In the genomic region with DNA sequence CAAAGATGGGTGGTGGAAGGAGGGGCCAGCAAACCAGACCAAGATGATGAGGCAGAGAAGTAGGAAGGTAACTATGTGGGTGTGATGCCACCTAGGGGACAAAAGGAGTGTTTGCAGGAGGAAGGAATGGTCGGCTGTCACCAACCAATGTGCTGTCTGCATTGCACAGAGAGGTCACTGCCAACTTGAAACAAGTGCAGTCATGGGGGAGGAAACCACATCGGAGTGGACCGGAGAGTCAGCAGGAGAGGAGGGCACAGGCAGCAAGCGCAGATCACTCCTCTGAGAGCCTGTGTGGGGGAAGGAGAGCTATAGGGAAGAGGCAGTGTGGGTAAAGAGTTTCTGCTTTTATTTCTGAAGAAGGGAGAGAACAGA, we compare ENCODE assay signal across 8 cellular contexts. TPM values are rescaled to one million over a fixed set of nuclear protein-coding genes. Genes with fewer than 3 reads are reported as not detected.
DNase-seq lines count a peak whose midpoint lies in the region; ATAC-seq, FAIRE-seq and TF ChIP-seq lines count a peak whose summit lies in the region.

No MANE protein-coding gene starts in this region.

- H3F3A ChIP-seq in DOHH2 (ENCODE audit: control insufficient read depth, insufficient read depth) (no peaks in the 10 kb centered on the region), PC-3 (ENCODE audit: low read length, unreplicated experiment) (no peaks in the 10 kb centered on the region)

- POLR2A ChIA-PET in PC-3 (lab: Charles Lee; ENCODE audit: unreplicated experiment), result no interaction called here

- H4K20me1 ChIP-seq in DOHH2 (ENCODE audit: control insufficient read depth, insufficient read depth, low read depth, low read length) (no peaks in the 10 kb centered on the region), PC-3 (ENCODE audit: low read length) (no peaks in the 10 kb centered on the region), osteoblast (ENCODE audit: insufficient read depth, low read length) (no peaks in the 10 kb centered on the region)

- no peak overlapping the region for H3K4me3 Mint-ChIP-seq in activated T-helper 2 cell treated with anti-CD3 and anti-CD28 coated beads, Interferon-gamma antibody, Interleukin-2, Interleukin-4, amounts not matched to agents 10 μg/mL and 5 μg/mL and 100 μg/mL, durations not matched to agents 14 hours and 24 hours and 36 hours (ENCODE audit: low read depth)

- CTCF ChIA-PET in PC-3 (lab: Charles Lee), result interaction anchor here (1.4 kb wide), 1 partner anchor 196 kb away, joined by 6 read pairs; no protein-coding TSS in a partner anchor

- H3K4me2 ChIP-seq in DOHH2 (ENCODE audit: low read length), result peak overlapping the region; percentile 12; the same call in 1 of the 2 replicates
- peak overlapping the region; percentile 54 for H3K4me2 ChIP-seq in PC-3 (ENCODE audit: low read length)
- H3K4me2 ChIP-seq in osteoblast (ENCODE audit: insufficient read depth, low read length), result no peak overlapping the region

- H3K27ac ChIP-seq in DOHH2 (ENCODE audit: low read depth, low read length) (no peak overlapping the region), HL-60 (replicated peaks) (no peak overlapping the region), PC-3 (ENCODE audit: low read length) (no peak overlapping the region), osteoblast (ENCODE audit: low read depth, low read length) (no peak overlapping the region)

- H3K27me3 ChIP-seq in DOHH2 (ENCODE audit: control insufficient read depth, low read length) (peaks cover 15% of the 10 kb centered on the region; the same call in 1 of the 2 replicates), HL-60 (ENCODE audit: insufficient read depth, poor library complexity, severe bottlenecking) (no peaks in the 10 kb centered on the region), PC-3 (ENCODE audit: low read length) (no peaks in the 10 kb centered on the region), osteoblast (ENCODE audit: insufficient read depth, low read length) (peaks cover 20% of the 10 kb centered on the region)

- intact Hi-C loops in PC-3 (cut with micrococcal nuclease), result loop anchor here (1.0 to 10.0 kb wide), 5 partner anchors 38 to 527 kb away; partner anchors contain the start of gene FGFBP2
- intact Hi-C loops in activated T-helper 2 cell treated with anti-CD3 and anti-CD28 coated beads, Interferon-gamma antibody, Interleukin-2, Interleukin-4, amounts not matched to agents 10 μg/mL and 5 μg/mL and 100 μg/mL, durations not matched to agents 14 hours and 24 hours and 36 hours (cut with micrococcal nuclease), result loop anchor here (1.0 to 10.0 kb wide), 5 partner anchors 38 to 527 kb away; partner anchors contain the start of gene FGFBP2

- H3K9me3 ChIP-seq in DOHH2 (ENCODE audit: control insufficient read depth, insufficient read depth, low read length), result no peaks in the 10 kb centered on the region
- H3K9me3 ChIP-seq in PC-3 (ENCODE audit: low read length), result no peaks in the 10 kb centered on the region
- H3K9me3 ChIP-seq in osteoblast (ENCODE audit: low read depth, low read length), result no peaks in the 10 kb centered on the region

- no peak overlapping the region for H3K27ac Mint-ChIP-seq in activated T-helper 2 cell treated with anti-CD3 and anti-CD28 coated beads, Interferon-gamma antibody, Interleukin-2, Interleukin-4, amounts not matched to agents 10 μg/mL and 5 μg/mL and 100 μg/mL, durations not matched to agents 14 hours and 24 hours and 36 hours

- no peaks in the 10 kb centered on the region for H3K9me3 Mint-ChIP-seq in activated T-helper 2 cell treated with anti-CD3 and anti-CD28 coated beads, Interferon-gamma antibody, Interleukin-2, Interleukin-4, amounts not matched to agents 10 μg/mL and 5 μg/mL and 100 μg/mL, durations not matched to agents 14 hours and 24 hours and 36 hours

- H3K36me3 ChIP-seq in DOHH2 (ENCODE audit: control insufficient read depth, low read length), result no peaks in the 10 kb centered on the region
- H3K36me3 ChIP-seq in PC-3 (ENCODE audit: low read depth, low read length), result no peaks in the 10 kb centered on the region
- no peaks in the 10 kb centered on the region for H3K36me3 ChIP-seq in osteoblast (ENCODE audit: insufficient read depth, low read length)

- ATAC-seq in GM21367 (IDR thresholded peaks at IDR 0.05; ENCODE audit: unreplicated experiment) (peak; percentile 97), PC-3 (peak; percentile 95)

- BruUV-seq in PC-3 (replicated peaks; lab: Mats Ljungman, UMichigan), result no TSS peak

- no peaks in the 10 kb centered on the region for H3K79me2 ChIP-seq in DOHH2 (ENCODE audit: control insufficient read depth, low read length)
- no peaks in the 10 kb centered on the region for H3K79me2 ChIP-seq in PC-3 (ENCODE audit: low read length)
- no peaks in the 10 kb centered on the region for H3K79me2 ChIP-seq in osteoblast (ENCODE audit: insufficient read depth, low read length)

- H3K27me3 Mint-ChIP-seq in activated T-helper 2 cell treated with anti-CD3 and anti-CD28 coated beads, Interferon-gamma antibody, Interleukin-2, Interleukin-4, amounts not matched to agents 10 μg/mL and 5 μg/mL and 100 μg/mL, durations not matched to agents 14 hours and 24 hours and 36 hours (ENCODE audit: low read depth), result peaks cover 7% of the 10 kb centered on the region

- H3K9ac ChIP-seq in PC-3 (ENCODE audit: low read length), result no peak overlapping the region

- H3K9me2 ChIP-seq in DOHH2 (replicated peaks; ENCODE audit: control insufficient read depth, low read length), result no peaks in the 10 kb centered on the region
- no peaks in the 10 kb centered on the region for H3K9me2 ChIP-seq in PC-3 (replicated peaks; ENCODE audit: low read length)

- FAIRE-seq in frontal cortex (lab: Jason Lieb, UNC) (no peak), urothelium cell line (lab: Jason Lieb, UNC) (peak; percentile 75)

- TF ChIP-seq CTCF in DOHH2 (IDR thresholded peaks at IDR 0.05; ENCODE audit: low read depth, low read length, poor library complexity, severe bottlenecking) (peak; percentile 92), HL-60 (IDR thresholded peaks at IDR 0.05; ENCODE audit: insufficient read depth, low read length) (peak; percentile 90), PC-3 (conservative IDR thresholded peaks at IDR 0.05; ENCODE audit: low read depth, low read length) (peak; percentile 83), osteoblast (IDR thresholded peaks at IDR 0.05; ENCODE audit: extremely low read depth, low read depth, low read length) (peak; percentile 92)

- no peak overlapping the region for H3K4me3 ChIP-seq in DOHH2 (ENCODE audit: low read length)
- H3K4me3 ChIP-seq in HL-60 (replicated peaks; ENCODE audit: insufficient read depth, low read length), result no peak overlapping the region
- H3K4me3 ChIP-seq in PC-3 (ENCODE audit: low read length), result no peak overlapping the region
- H3K4me3 ChIP-seq in osteoblast (ENCODE audit: insufficient read depth, low read length), result no peak overlapping the region

- H3K4me1 ChIP-seq in DOHH2 (ENCODE audit: control insufficient read depth, low read length) (no peaks in the 10 kb centered on the region), PC-3 (ENCODE audit: insufficient read depth, low read length) (no peaks in the 10 kb centered on the region), osteoblast (ENCODE audit: insufficient read depth, low read length) (no peaks in the 10 kb centered on the region)

- H3K4me1 Mint-ChIP-seq in activated T-helper 2 cell treated with anti-CD3 and anti-CD28 coated beads, Interferon-gamma antibody, Interleukin-2, Interleukin-4, amounts not matched to agents 10 μg/mL and 5 μg/mL and 100 μg/mL, durations not matched to agents 14 hours and 24 hours and 36 hours (ENCODE audit: low read depth), result no peaks in the 10 kb centered on the region

- H2AFZ ChIP-seq in PC-3 (ENCODE audit: low read length), result peak overlapping the region; percentile 46; the same call in 1 of the 2 replicates
- peak overlapping the region; percentile 49 for H2AFZ ChIP-seq in osteoblast (ENCODE audit: low read length)

- DNase-seq in HL-60 (ENCODE audit: low read depth in 1 of 2, low spot score in 1 of 2) (peak; percentile 29 to 74), PC-3 (peak; percentile 75), frontal cortex (ENCODE audit: low spot score in 2 of 2) (peak; percentile 47 to 75), osteoblast (ENCODE audit: insufficient read length, low spot score, missing footprints) (peak; percentile 89), urothelium cell line (ENCODE audit: low spot score) (peak; percentile 74)
- peak; percentile 34 for DNase-seq in activated T-helper 2 cell treated with anti-CD3 and anti-CD28 coated beads, Interferon-gamma antibody, Interleukin-2, Interleukin-4, amounts not matched to agents 10 μg/mL and 5 μg/mL and 100 μg/mL, durations not matched to agents 14 hours and 24 hours and 36 hours (ENCODE audit: low spot score)

- H3K36me3 Mint-ChIP-seq in activated T-helper 2 cell treated with anti-CD3 and anti-CD28 coated beads, Interferon-gamma antibody, Interleukin-2, Interleukin-4, amounts not matched to agents 10 μg/mL and 5 μg/mL and 100 μg/mL, durations not matched to agents 14 hours and 24 hours and 36 hours (ENCODE audit: low read depth), result no peaks in the 10 kb centered on the region

RNA-seq across cellular contexts. Expression of gene FGFBP2, which starts 38.5 kb away (rescaled TPM):
- not detected in 2 replicates for total RNA-seq in PC-3 (2014; rRNA removed)
- total RNA-seq in activated T-helper 2 cell treated with anti-CD3 and anti-CD28 coated beads, Interferon-gamma antibody, Interleukin-2, Interleukin-4, amounts not matched to agents 10 μg/mL and 5 μg/mL and 100 μg/mL, durations not matched to agents 14 hours and 24 hours and 36 hours, result 2.4 and 3.9 TPM in 2 replicates
- total RNA-seq in frontal cortex, result not detected
- total RNA-seq in osteoblast, result 0.36 TPM in 1 of 2 replicates, not detected in the other

Comparison
In these comparisons a context has a peak if more than half of its experiments do, and no peak if none do; other contexts are left out.
1. DNase-seq: peak in every context shown above with its lines; median percentile 89 in osteoblast; 75 in PC-3; 74 in urothelium cell line; 61 in frontal cortex; 52 in HL-60; 34 in activated T-helper 2 cell treated with anti-CD3 and anti-CD28 coated beads, Interferon-gamma antibody, Interleukin-2, Interleukin-4, amounts not matched to agents 10 μg/mL and 5 μg/mL and 100 μg/mL, durations not matched to agents 14 hours and 24 hours and 36 hours.